In the genomic region with DNA sequence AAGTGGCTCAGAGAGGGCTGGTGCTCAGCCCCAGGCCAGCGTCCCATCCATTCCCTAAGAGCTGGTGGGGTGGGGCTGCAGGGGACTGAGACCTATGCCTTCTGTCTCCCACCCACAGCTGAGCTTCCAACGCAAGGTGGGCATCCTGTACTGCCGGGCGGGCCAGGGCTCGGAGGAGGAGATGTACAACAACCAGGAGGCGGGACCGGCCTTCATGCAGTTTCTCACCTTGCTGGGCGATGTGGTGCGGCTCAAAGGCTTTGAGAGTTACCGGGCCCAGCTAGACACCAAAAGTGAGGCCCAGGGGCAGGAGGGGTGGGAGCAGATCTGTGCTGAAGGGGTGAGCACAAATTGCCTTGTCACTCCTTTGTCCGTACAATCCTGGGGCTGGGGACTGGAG, we compare ENCODE assay signal across 20 cellular contexts. TPM values are rescaled to one million over a fixed set of nuclear protein-coding genes. Genes with fewer than 3 reads are reported as not detected.
DNase-seq lines count a peak whose midpoint lies in the region; ATAC-seq, FAIRE-seq and TF ChIP-seq lines count a peak whose summit lies in the region.
"Had no signal": no experiment of that assay in that cellular context is flagged by ENCODE, and none has a peak within 500 bp of the region (broad histone marks: within the 10 kb centered on the region; RNA-seq: fewer than 3 reads in every experiment).

No MANE protein-coding gene starts in this region.

- no peaks in the 10 kb centered on the region for H3K9me3 Mint-ChIP-seq in natural killer cell
- H3K9me3 Mint-ChIP-seq in natural killer cell treated with Interleukin-12 subunit alpha and Interleukin-12 subunit beta and Interleukin-15 and Interleukin-18, amount 100 ng/mL, for 72 hours: no peaks in the 10 kb centered on the region
- H3K9me3 Mint-ChIP-seq in central memory CD8-positive, alpha-beta T cell: no peaks in the 10 kb centered on the region
- peaks cover 0 to 2% (median 0%) of the 10 kb centered on the region in 11 donors for H3K9me3 Mint-ChIP-seq in naive thymus-derived CD4-positive, alpha-beta T cell
- H3K9me3 Mint-ChIP-seq: CD14-positive monocyte had no signal

- H3K4me3 ChIP-seq in naive thymus-derived CD4-positive, alpha-beta T cell (ENCODE audit: low read length): no peak overlapping the region
- H3K4me3 ChIP-seq in HepG2 (replicated peaks in 1 of 3; ENCODE audit: insufficient read depth in 1 of 3, low read depth in 2 of 3, low read length in 3 of 3): no peak overlapping the region
- H3K4me3 ChIP-seq: A549, HAP-1, SJCRH30 had no signal

- H3K36me3 Mint-ChIP-seq in natural killer cell: no peaks in the 10 kb centered on the region
- no peaks in the 10 kb centered on the region for H3K36me3 Mint-ChIP-seq in natural killer cell treated with Interleukin-12 subunit alpha and Interleukin-12 subunit beta and Interleukin-15 and Interleukin-18, amount 100 ng/mL, for 72 hours
- H3K36me3 Mint-ChIP-seq in central memory CD8-positive, alpha-beta T cell (ENCODE audit: insufficient read depth): peaks cover 77% of the 10 kb centered on the region
- H3K36me3 Mint-ChIP-seq in naive thymus-derived CD4-positive, alpha-beta T cell: peaks cover 0 to 31% (median 10%) of the 10 kb centered on the region in 5 donors

- WGBS in HepG2 (ENCODE audit: low lambda C conversion rate): 98% methylated on average over 10 of the region's 11 CpGs

- peaks cover 35 to 42% of the 10 kb centered on the region in 2 donors for H3K4me1 ChIP-seq in naive thymus-derived CD4-positive, alpha-beta T cell (ENCODE audit: control insufficient read depth in 2 of 2, insufficient read depth in 2 of 2, low read length in 2 of 2)
- H3K4me1 ChIP-seq in HepG2 (ENCODE audit: insufficient read depth, low read length): peaks cover 19% of the 10 kb centered on the region
- H3K4me1 ChIP-seq: HAP-1, SJCRH30 had no signal

- no peak for TF ChIP-seq POLR2A in HepG2 (IDR thresholded peaks at IDR 0.05; ENCODE audit: insufficient read depth in 1 of 2, low read depth in 2 of 2, low read length in 2 of 2)

- TF ChIP-seq EP300 in HepG2 (IDR thresholded peaks at IDR 0.05; ENCODE audit: low read depth in 2 of 2, low read length in 2 of 2) (no peak), HepG2 (CRISPR knock-in tag; IDR thresholded peaks at IDR 0.05; ENCODE audit: borderline replicate concordance) (no peak)

- no peaks in the 10 kb centered on the region for H3K27me3 Mint-ChIP-seq in natural killer cell (ENCODE audit: low read depth in 2 of 2)
- no peaks in the 10 kb centered on the region for H3K27me3 Mint-ChIP-seq in natural killer cell treated with Interleukin-12 subunit alpha and Interleukin-12 subunit beta and Interleukin-15 and Interleukin-18, amount 100 ng/mL, for 72 hours
- no peaks in the 10 kb centered on the region for H3K27me3 Mint-ChIP-seq in central memory CD8-positive, alpha-beta T cell
- H3K27me3 Mint-ChIP-seq in naive thymus-derived CD4-positive, alpha-beta T cell: no peaks in the 10 kb centered on the region

- peak overlapping the region; percentile 76 to 79 for H3K27ac Mint-ChIP-seq in natural killer cell
- no peak overlapping the region for H3K27ac Mint-ChIP-seq in natural killer cell treated with Interleukin-12 subunit alpha and Interleukin-12 subunit beta and Interleukin-15 and Interleukin-18, amount 100 ng/mL, for 72 hours
- peak overlapping the region; percentile 85 for H3K27ac Mint-ChIP-seq in central memory CD8-positive, alpha-beta T cell (ENCODE audit: low read depth)
- H3K27ac Mint-ChIP-seq in naive thymus-derived CD4-positive, alpha-beta T cell: peak overlapping the region in 4 of 9 donors; percentile 44 to 88 (median 72)

- intact Hi-C loops in natural killer cell (cut with micrococcal nuclease) (no loop called here), HepG2 (cut with micrococcal nuclease; ENCODE audit: unreplicated experiment) (no loop called here)
- intact Hi-C loops in naive thymus-derived CD4-positive, alpha-beta T cell (cut with micrococcal nuclease): no loop called here

- DNase-seq in natural killer cell (no peak), germinal center (ENCODE audit: low spot score) (no peak), GDM1 (lab: John Stamatoyannopoulos, UW) (no peak), HepG2 (ENCODE audit: low spot score) (no peak)
- DNase-seq in natural killer cell treated with Interleukin-12 subunit alpha and Interleukin-12 subunit beta and Interleukin-15 and Interleukin-18, amount 100 ng/mL, for 72 hours (ENCODE audit: low spot score): no peak
- DNase-seq in central memory CD8-positive, alpha-beta T cell (ENCODE audit: low spot score in 2 of 2): no peak
- DNase-seq in naive thymus-derived CD4-positive, alpha-beta T cell: no peak
- DNase-seq: COR-L47, DMS153, NCI-H1436 treated with DMSO at 0.1 percent for 48 hours, NCI-H2029 treated with DMSO at 0.1 percent for 48 hours, NCI-H2171 treated with DMSO at 0.1 percent for 48 hours, NCI-H748 treated with DMSO at 0.1 percent for 48 hours, RPMI8226, SJCRH30 had no signal

- FAIRE-seq in HepG2 (lab: Jason Lieb, UNC): no peak
- FAIRE-seq: A549 had no signal

- H3K4me3 Mint-ChIP-seq in natural killer cell: no peak overlapping the region
- H3K4me3 Mint-ChIP-seq in natural killer cell treated with Interleukin-12 subunit alpha and Interleukin-12 subunit beta and Interleukin-15 and Interleukin-18, amount 100 ng/mL, for 72 hours: no peak overlapping the region
- H3K4me3 Mint-ChIP-seq in central memory CD8-positive, alpha-beta T cell: no peak overlapping the region
- H3K4me3 Mint-ChIP-seq in naive thymus-derived CD4-positive, alpha-beta T cell: no peak overlapping the region
- H3K4me3 Mint-ChIP-seq: CD14-positive monocyte had no signal

- CTCF ChIA-PET in naive thymus-derived CD4-positive, alpha-beta T cell (lab: Charles Lee): no interaction called here
- CTCF ChIA-PET in HepG2 (lab: Yijun Ruan, JAX; ENCODE audit: low intra/inter-chr PET ratio, low total read pairs): no interaction called here

- H3K79me2 ChIP-seq in HepG2 (ENCODE audit: insufficient read depth, low read length): no peaks in the 10 kb centered on the region

- peaks cover 27 to 82% (median 38%) of the 10 kb centered on the region in 3 experiments for H3K36me3 ChIP-seq in naive thymus-derived CD4-positive, alpha-beta T cell (ENCODE audit: control insufficient read depth in 2 of 3, insufficient read depth in 3 of 3, low read length in 3 of 3)
- H3K36me3 ChIP-seq in HepG2 (replicated peaks in 1 of 2; ENCODE audit: control insufficient read depth in 1 of 2, insufficient read depth in 2 of 2, low read length in 2 of 2): no peaks in the 10 kb centered on the region
- H3K36me3 ChIP-seq: HAP-1, SJCRH30 had no signal

- BruUV-seq in HepG2 (replicated peaks; lab: Mats Ljungman, UMichigan): no TSS peak

- no peak overlapping the region for H3K4me2 ChIP-seq in HepG2 (ENCODE audit: low read depth, low read length)
- H3K4me2 ChIP-seq: A549 had no signal

- no peak overlapping the region for H3K9ac ChIP-seq in HepG2 (ENCODE audit: insufficient read depth, low read depth, low read length)
- H3K9ac ChIP-seq: KMS-11 had no signal

- no peak for ATAC-seq in natural killer cell
- ATAC-seq in natural killer cell treated with Interleukin-12 subunit alpha and Interleukin-12 subunit beta and Interleukin-15 and Interleukin-18, amount 100 ng/mL, for 72 hours: no peak
- no peak for ATAC-seq in central memory CD8-positive, alpha-beta T cell (replicated peaks; ENCODE audit: extremely low read depth, poor library complexity, severe bottlenecking)
- ATAC-seq in naive thymus-derived CD4-positive, alpha-beta T cell: no peak
- ATAC-seq in HepG2: no peak

- H3K9me3 ChIP-seq in naive thymus-derived CD4-positive, alpha-beta T cell (ENCODE audit: control insufficient read depth in 2 of 3, low read length in 3 of 3): no peaks in the 10 kb centered on the region
- no peaks in the 10 kb centered on the region for H3K9me3 ChIP-seq in HepG2 (ENCODE audit: low read length)
- H3K9me3 ChIP-seq: A549, HAP-1, SJCRH30 had no signal

- H3K4me1 Mint-ChIP-seq in natural killer cell: peaks cover 28 to 46% of the 10 kb centered on the region in 2 donors
- peaks cover 28 to 30% of the 10 kb centered on the region in 2 donors for H3K4me1 Mint-ChIP-seq in natural killer cell treated with Interleukin-12 subunit alpha and Interleukin-12 subunit beta and Interleukin-15 and Interleukin-18, amount 100 ng/mL, for 72 hours (ENCODE audit: low read depth in 2 of 2)
- H3K4me1 Mint-ChIP-seq in central memory CD8-positive, alpha-beta T cell: peaks cover 38% of the 10 kb centered on the region
- H3K4me1 Mint-ChIP-seq in naive thymus-derived CD4-positive, alpha-beta T cell: peaks cover 11 to 38% (median 33%) of the 10 kb centered on the region in 7 donors

- H3K27ac ChIP-seq in naive thymus-derived CD4-positive, alpha-beta T cell (ENCODE audit: low read depth, low read length): peak overlapping the region; percentile 52
- no peak overlapping the region for H3K27ac ChIP-seq in HepG2 (ENCODE audit: extremely low read length, insufficient read depth, low read length)
- H3K27ac ChIP-seq: A549, KMS-11, SJCRH30 had no signal

- H2AFZ ChIP-seq in HepG2 (ENCODE audit: low read length): no peak overlapping the region

- TF ChIP-seq CTCF in natural killer cell (IDR thresholded peaks at IDR 0.05): no peak
- TF ChIP-seq CTCF in HepG2 (CRISPR knock-in tag; IDR thresholded peaks at IDR 0.05): no peak

- POLR2A ChIA-PET in naive thymus-derived CD4-positive, alpha-beta T cell (lab: Charles Lee): interaction anchor here (0.7 to 10.4 kb wide), 3 partner anchors 9 to 11 kb away, joined by 4 to 227 read pairs (median 7); no protein-coding TSS in a partner anchor
- POLR2A ChIA-PET in HepG2 (lab: Yijun Ruan, JAX): interaction anchor here (1.2 to 1.7 kb wide), 2 partner anchors 18 to 28 kb away, joined by 3 to 11 read pairs; a partner anchor contains a TSS

- H4K20me1 ChIP-seq in HepG2 (ENCODE audit: insufficient read depth, low read length): no peaks in the 10 kb centered on the region

- no peaks in the 10 kb centered on the region for H3K27me3 ChIP-seq in naive thymus-derived CD4-positive, alpha-beta T cell (ENCODE audit: control insufficient read depth in 2 of 2, insufficient read depth in 2 of 2, low read length in 2 of 2)
- no peaks in the 10 kb centered on the region for H3K27me3 ChIP-seq in HepG2 (ENCODE audit: control insufficient read depth in 1 of 2, insufficient read depth in 2 of 2, low read length in 2 of 2)
- H3K27me3 ChIP-seq: SJCRH30 had no signal

- no peak for TF ChIP-seq RAD21 in HepG2 (CRISPR knock-in tag; IDR thresholded peaks at IDR 0.05)

- in situ Hi-C loops in HepG2 (cut with HindIII; ENCODE audit: extremely low pct_ligation_motif_present, low pct_unique_long_range_greater_than_20kb): no loop called here

RNA-seq across cellular contexts. Expression of a gene that starts 6.9 kb away (rescaled TPM):
- total RNA-seq in natural killer cell (100 to 1,000 TPM; 520 to 776 (median 743) TPM), HepG2 (2016; rRNA removed; fragmentation: Illumina TruSeq; extraction: Trizol) (5.4 and 5.8 TPM in 2 replicates)
- 100 to 1,000 TPM; 139 to 140 TPM for total RNA-seq in natural killer cell treated with Interleukin-12 subunit alpha and Interleukin-12 subunit beta and Interleukin-15 and Interleukin-18, amount 100 ng/mL, for 72 hours
- total RNA-seq in naive thymus-derived CD4-positive, alpha-beta T cell: 100 to 1,000 TPM; 145 to 249 (median 198) TPM
- 100 to 1,000 TPM in 1 of 2 donors, 10 to 100 TPM in 1; 90.3 to 184 TPM for polyA plus RNA-seq in naive thymus-derived CD4-positive, alpha-beta T cell
- total RNA-seq in HepG2 (2016; cell fraction: cytosol; rRNA removed; fragmentation: Illumina TruSeq; extraction: Trizol; ENCODE audit: low read depth): 2.4 and 2.5 TPM in 2 replicates
- 5.0 and 7.9 TPM in 2 replicates for total RNA-seq in HepG2 (2016; cell fraction: insoluble cytoplasmic fraction; rRNA removed; fragmentation: Illumina TruSeq; extraction: Trizol)
- total RNA-seq in HepG2 (2016; cell fraction: membrane; rRNA removed; fragmentation: Illumina TruSeq; extraction: Trizol): 5.1 and 6.5 TPM in 2 replicates
- 4.5 and 6.8 TPM in 2 replicates for total RNA-seq in HepG2 (2016; cell fraction: nucleus; rRNA removed; fragmentation: Illumina TruSeq; extraction: Trizol)
- 7.7 and 9.1 TPM in 2 replicates for polyA plus RNA-seq in HepG2 (2011; rRNA removed)
- 4.1 and 8.2 TPM in 2 replicates for polyA plus RNA-seq in HepG2 (2011; cell fraction: cytosol; rRNA removed)
- polyA plus RNA-seq in HepG2 (2011; cell fraction: nucleus; rRNA removed): 29.6 and 37.0 TPM in 2 replicates
- 4.6 and 5.8 TPM in 2 replicates for polyA plus RNA-seq in HepG2 (2012)
- polyA plus RNA-seq in HepG2 (2016; cell fraction: cytosol; fragmentation: Illumina TruSeq; extraction: Trizol; ENCODE audit: low read depth): 2.6 and 2.8 TPM in 2 replicates
- polyA plus RNA-seq in HepG2 (2016; cell fraction: insoluble cytoplasmic fraction; fragmentation: Illumina TruSeq; extraction: Trizol; ENCODE audit: low read depth): 4.1 and 5.0 TPM in 2 replicates
- 4.4 and 5.1 TPM in 2 replicates for polyA plus RNA-seq in HepG2 (2016; cell fraction: membrane; fragmentation: Illumina TruSeq; extraction: Trizol; ENCODE audit: low read depth)
- polyA plus RNA-seq in HepG2 (2016; cell fraction: nucleus; fragmentation: Illumina TruSeq; extraction: Trizol; ENCODE audit: insufficient read depth, low read depth): 10.2 and 11.1 TPM in 2 replicates
- 33.6 and 36.0 TPM in 2 replicates for polyA minus RNA-seq in HepG2 (2011; rRNA and poly(A)+ RNA removed; ENCODE audit: low replicate concordance)
- polyA minus RNA-seq in HepG2 (2011; cell fraction: cytosol; rRNA and poly(A)+ RNA removed): 9.0 and 11.6 TPM in 2 replicates
- polyA minus RNA-seq in HepG2 (2011; cell fraction: nucleus; rRNA and poly(A)+ RNA removed): 6.8 and 10.8 TPM in 2 replicates

RNA-seq across cellular contexts. Expression of a gene that starts 17.9 kb away (rescaled TPM):
- total RNA-seq in natural killer cell: 100 to 1,000 TPM; 319 to 380 (median 338) TPM
- 10 to 100 TPM; 85.2 to 96.4 TPM for total RNA-seq in natural killer cell treated with Interleukin-12 subunit alpha and Interleukin-12 subunit beta and Interleukin-15 and Interleukin-18, amount 100 ng/mL, for 72 hours
- total RNA-seq in naive thymus-derived CD4-positive, alpha-beta T cell: 100 to 1,000 TPM; 106 to 303 (median 165) TPM
- 10 to 100 TPM; 54.6 to 73.0 TPM for polyA plus RNA-seq in naive thymus-derived CD4-positive, alpha-beta T cell
- 18.7 and 21.4 TPM in 2 replicates for total RNA-seq in HepG2 (2016; rRNA removed; fragmentation: Illumina TruSeq; extraction: Trizol)
- total RNA-seq in HepG2 (2016; cell fraction: cytosol; rRNA removed; fragmentation: Illumina TruSeq; extraction: Trizol; ENCODE audit: low read depth): 13.2 and 15.2 TPM in 2 replicates
- total RNA-seq in HepG2 (2016; cell fraction: insoluble cytoplasmic fraction; rRNA removed; fragmentation: Illumina TruSeq; extraction: Trizol): 18.1 and 22.6 TPM in 2 replicates
- total RNA-seq in HepG2 (2016; cell fraction: membrane; rRNA removed; fragmentation: Illumina TruSeq; extraction: Trizol): 29.5 and 31.1 TPM in 2 replicates
- 22.2 and 24.4 TPM in 2 replicates for total RNA-seq in HepG2 (2016; cell fraction: nucleus; rRNA removed; fragmentation: Illumina TruSeq; extraction: Trizol)
- 40.5 and 51.0 TPM in 2 replicates for polyA plus RNA-seq in HepG2 (2011; rRNA removed)
- polyA plus RNA-seq in HepG2 (2011; cell fraction: cytosol; rRNA removed): 17.1 and 18.5 TPM in 2 replicates
- 130 and 135 TPM in 2 replicates for polyA plus RNA-seq in HepG2 (2011; cell fraction: nucleus; rRNA removed)
- 35.3 and 47.6 TPM in 2 replicates for polyA plus RNA-seq in HepG2 (2012)
- polyA plus RNA-seq in HepG2 (2016; cell fraction: cytosol; fragmentation: Illumina TruSeq; extraction: Trizol; ENCODE audit: low read depth): 18.5 and 18.9 TPM in 2 replicates
- polyA plus RNA-seq in HepG2 (2016; cell fraction: insoluble cytoplasmic fraction; fragmentation: Illumina TruSeq; extraction: Trizol; ENCODE audit: low read depth): 29.6 and 39.8 TPM in 2 replicates
- polyA plus RNA-seq in HepG2 (2016; cell fraction: membrane; fragmentation: Illumina TruSeq; extraction: Trizol; ENCODE audit: low read depth): 31.6 and 34.3 TPM in 2 replicates
- polyA plus RNA-seq in HepG2 (2016; cell fraction: nucleus; fragmentation: Illumina TruSeq; extraction: Trizol; ENCODE audit: insufficient read depth, low read depth): 67.4 and 71.3 TPM in 2 replicates
- polyA minus RNA-seq in HepG2 (2011; rRNA and poly(A)+ RNA removed; ENCODE audit: low replicate concordance): 44.8 and 56.8 TPM in 2 replicates
- 19.2 and 21.1 TPM in 2 replicates for polyA minus RNA-seq in HepG2 (2011; cell fraction: cytosol; rRNA and poly(A)+ RNA removed)
- polyA minus RNA-seq in HepG2 (2011; cell fraction: nucleus; rRNA and poly(A)+ RNA removed): 31.7 and 34.9 TPM in 2 replicates

RNA-seq across cellular contexts. Expression of a gene that starts 29.3 kb away (rescaled TPM):
- total RNA-seq in natural killer cell (100 to 1,000 TPM; 101 to 105 (median 102) TPM), HepG2 (2016; rRNA removed; fragmentation: Illumina TruSeq; extraction: Trizol) (14.5 and 23.0 TPM in 2 replicates)
- 10 to 100 TPM; 65.1 to 96.9 TPM for total RNA-seq in natural killer cell treated with Interleukin-12 subunit alpha and Interleukin-12 subunit beta and Interleukin-15 and Interleukin-18, amount 100 ng/mL, for 72 hours
- total RNA-seq in naive thymus-derived CD4-positive, alpha-beta T cell: 10 to 100 TPM; 50.4 to 64.9 (median 56.6) TPM
- 1 to 10 TPM; 2.2 to 7.9 TPM for polyA plus RNA-seq in naive thymus-derived CD4-positive, alpha-beta T cell
- 8.5 and 8.7 TPM in 2 replicates for total RNA-seq in HepG2 (2016; cell fraction: cytosol; rRNA removed; fragmentation: Illumina TruSeq; extraction: Trizol; ENCODE audit: low read depth)
- total RNA-seq in HepG2 (2016; cell fraction: insoluble cytoplasmic fraction; rRNA removed; fragmentation: Illumina TruSeq; extraction: Trizol): 12.2 and 22.7 TPM in 2 replicates
- 9.3 and 9.7 TPM in 2 replicates for total RNA-seq in HepG2 (2016; cell fraction: membrane; rRNA removed; fragmentation: Illumina TruSeq; extraction: Trizol)
- 26.0 and 33.8 TPM in 2 replicates for total RNA-seq in HepG2 (2016; cell fraction: nucleus; rRNA removed; fragmentation: Illumina TruSeq; extraction: Trizol)
- 16.2 and 23.1 TPM in 2 replicates for polyA plus RNA-seq in HepG2 (2011; rRNA removed)
- 12.7 and 17.1 TPM in 2 replicates for polyA plus RNA-seq in HepG2 (2011; cell fraction: cytosol; rRNA removed)
- 99.5 and 123 TPM in 2 replicates for polyA plus RNA-seq in HepG2 (2011; cell fraction: nucleus; rRNA removed)
- polyA plus RNA-seq in HepG2 (2012): 14.4 and 24.5 TPM in 2 replicates
- 4.3 and 4.9 TPM in 2 replicates for polyA plus RNA-seq in HepG2 (2016; cell fraction: cytosol; fragmentation: Illumina TruSeq; extraction: Trizol; ENCODE audit: low read depth)
- 14.3 and 21.7 TPM in 2 replicates for polyA plus RNA-seq in HepG2 (2016; cell fraction: insoluble cytoplasmic fraction; fragmentation: Illumina TruSeq; extraction: Trizol; ENCODE audit: low read depth)
- polyA plus RNA-seq in HepG2 (2016; cell fraction: membrane; fragmentation: Illumina TruSeq; extraction: Trizol; ENCODE audit: low read depth): 5.8 and 6.9 TPM in 2 replicates
- polyA plus RNA-seq in HepG2 (2016; cell fraction: nucleus; fragmentation: Illumina TruSeq; extraction: Trizol; ENCODE audit: insufficient read depth, low read depth): 68.2 and 73.5 TPM in 2 replicates
- 35.6 and 67.6 TPM in 2 replicates for polyA minus RNA-seq in HepG2 (2011; rRNA and poly(A)+ RNA removed; ENCODE audit: low replicate concordance)
- polyA minus RNA-seq in HepG2 (2011; cell fraction: cytosol; rRNA and poly(A)+ RNA removed): 23.3 and 27.8 TPM in 2 replicates
- 32.3 and 32.8 TPM in 2 replicates for polyA minus RNA-seq in HepG2 (2011; cell fraction: nucleus; rRNA and poly(A)+ RNA removed)

RNA-seq across cellular contexts. Expression of a gene that starts 30.8 kb away (rescaled TPM):
- total RNA-seq in natural killer cell (10 to 100 TPM; 85.3 to 94.5 (median 94.0) TPM), HepG2 (2016; rRNA removed; fragmentation: Illumina TruSeq; extraction: Trizol) (35.6 and 51.5 TPM in 2 replicates)
- total RNA-seq in natural killer cell treated with Interleukin-12 subunit alpha and Interleukin-12 subunit beta and Interleukin-15 and Interleukin-18, amount 100 ng/mL, for 72 hours: 10 to 100 TPM; 81.1 to 83.3 TPM
- total RNA-seq in naive thymus-derived CD4-positive, alpha-beta T cell: 10 to 100 TPM; 63.3 to 91.1 (median 88.2) TPM
- polyA plus RNA-seq in naive thymus-derived CD4-positive, alpha-beta T cell: 10 to 100 TPM; 12.1 to 21.6 TPM
- 9.8 and 11.0 TPM in 2 replicates for total RNA-seq in HepG2 (2016; cell fraction: cytosol; rRNA removed; fragmentation: Illumina TruSeq; extraction: Trizol; ENCODE audit: low read depth)
- 28.4 and 51.3 TPM in 2 replicates for total RNA-seq in HepG2 (2016; cell fraction: insoluble cytoplasmic fraction; rRNA removed; fragmentation: Illumina TruSeq; extraction: Trizol)
- total RNA-seq in HepG2 (2016; cell fraction: membrane; rRNA removed; fragmentation: Illumina TruSeq; extraction: Trizol): 23.9 and 24.4 TPM in 2 replicates
- total RNA-seq in HepG2 (2016; cell fraction: nucleus; rRNA removed; fragmentation: Illumina TruSeq; extraction: Trizol): 38.3 and 44.6 TPM in 2 replicates
- polyA plus RNA-seq in HepG2 (2011; rRNA removed): 35.9 and 54.6 TPM in 2 replicates
- polyA plus RNA-seq in HepG2 (2011; cell fraction: cytosol; rRNA removed): 29.9 and 43.3 TPM in 2 replicates
- 105 and 109 TPM in 2 replicates for polyA plus RNA-seq in HepG2 (2011; cell fraction: nucleus; rRNA removed)
- 41.6 and 47.6 TPM in 2 replicates for polyA plus RNA-seq in HepG2 (2012)
- polyA plus RNA-seq in HepG2 (2016; cell fraction: cytosol; fragmentation: Illumina TruSeq; extraction: Trizol; ENCODE audit: low read depth): 10.0 and 10.8 TPM in 2 replicates
- polyA plus RNA-seq in HepG2 (2016; cell fraction: insoluble cytoplasmic fraction; fragmentation: Illumina TruSeq; extraction: Trizol; ENCODE audit: low read depth): 43.2 and 55.5 TPM in 2 replicates
- 24.5 and 29.1 TPM in 2 replicates for polyA plus RNA-seq in HepG2 (2016; cell fraction: membrane; fragmentation: Illumina TruSeq; extraction: Trizol; ENCODE audit: low read depth)
- polyA plus RNA-seq in HepG2 (2016; cell fraction: nucleus; fragmentation: Illumina TruSeq; extraction: Trizol; ENCODE audit: insufficient read depth, low read depth): 98.1 and 107 TPM in 2 replicates
- 59.8 and 117 TPM in 2 replicates for polyA minus RNA-seq in HepG2 (2011; rRNA and poly(A)+ RNA removed; ENCODE audit: low replicate concordance)
- 35.9 and 41.2 TPM in 2 replicates for polyA minus RNA-seq in HepG2 (2011; cell fraction: cytosol; rRNA and poly(A)+ RNA removed)
- polyA minus RNA-seq in HepG2 (2011; cell fraction: nucleus; rRNA and poly(A)+ RNA removed): 61.7 and 76.1 TPM in 2 replicates

RNA-seq across cellular contexts. Expression of a gene that starts 49.2 kb away (rescaled TPM):
- total RNA-seq in natural killer cell: 10 to 100 TPM in 1 of 3 donors, 1 to 10 TPM in 2; 6.3 to 11.2 (median 7.1) TPM
- 1 to 10 TPM; 2.3 to 2.8 TPM for total RNA-seq in natural killer cell treated with Interleukin-12 subunit alpha and Interleukin-12 subunit beta and Interleukin-15 and Interleukin-18, amount 100 ng/mL, for 72 hours
- 1 to 10 TPM; 2.1 to 9.2 (median 4.8) TPM for total RNA-seq in naive thymus-derived CD4-positive, alpha-beta T cell
- polyA plus RNA-seq in naive thymus-derived CD4-positive, alpha-beta T cell: under 1 TPM in 1 of 2 donors, not detected in 1; 0.25 TPM
- total RNA-seq in HepG2 (2016; rRNA removed; fragmentation: Illumina TruSeq; extraction: Trizol): not detected in 2 replicates
- not detected in 2 replicates for total RNA-seq in HepG2 (2016; cell fraction: cytosol; rRNA removed; fragmentation: Illumina TruSeq; extraction: Trizol; ENCODE audit: low read depth)
- not detected in 2 replicates for total RNA-seq in HepG2 (2016; cell fraction: insoluble cytoplasmic fraction; rRNA removed; fragmentation: Illumina TruSeq; extraction: Trizol)
- total RNA-seq in HepG2 (2016; cell fraction: membrane; rRNA removed; fragmentation: Illumina TruSeq; extraction: Trizol): not detected in 2 replicates
- total RNA-seq in HepG2 (2016; cell fraction: nucleus; rRNA removed; fragmentation: Illumina TruSeq; extraction: Trizol): 1.2 TPM in 1 of 2 replicates, not detected in the other
- polyA plus RNA-seq in HepG2 (2011; rRNA removed): 0.11 and 0.14 TPM in 2 replicates
- 0.04 TPM in 1 of 2 replicates, not detected in the other for polyA plus RNA-seq in HepG2 (2011; cell fraction: cytosol; rRNA removed)
- polyA plus RNA-seq in HepG2 (2011; cell fraction: nucleus; rRNA removed): 0.69 and 0.97 TPM in 2 replicates
- 0.28 TPM in 1 of 2 replicates, not detected in the other for polyA plus RNA-seq in HepG2 (2012)
- polyA plus RNA-seq in HepG2 (2016; cell fraction: cytosol; fragmentation: Illumina TruSeq; extraction: Trizol; ENCODE audit: low read depth): not detected in 2 replicates
- polyA plus RNA-seq in HepG2 (2016; cell fraction: insoluble cytoplasmic fraction; fragmentation: Illumina TruSeq; extraction: Trizol; ENCODE audit: low read depth): not detected in 2 replicates
- not detected in 2 replicates for polyA plus RNA-seq in HepG2 (2016; cell fraction: membrane; fragmentation: Illumina TruSeq; extraction: Trizol; ENCODE audit: low read depth)
- polyA plus RNA-seq in HepG2 (2016; cell fraction: nucleus; fragmentation: Illumina TruSeq; extraction: Trizol; ENCODE audit: insufficient read depth, low read depth): 0.38 and 0.77 TPM in 2 replicates
- polyA minus RNA-seq in HepG2 (2011; rRNA and poly(A)+ RNA removed; ENCODE audit: low replicate concordance): 0.33 and 0.90 TPM in 2 replicates
- polyA minus RNA-seq in HepG2 (2011; cell fraction: cytosol; rRNA and poly(A)+ RNA removed): not detected in 2 replicates
- 0.75 and 1.2 TPM in 2 replicates for polyA minus RNA-seq in HepG2 (2011; cell fraction: nucleus; rRNA and poly(A)+ RNA removed)
- total RNA-seq: NCI-H460 had no signal
- polyA plus RNA-seq: CD14-positive monocyte had no signal

Comparison
In these comparisons a context has a peak if more than half of its experiments do, and no peak if none do; other contexts are left out.
1. H3K27ac Mint-ChIP-seq: peak in natural killer cell (2 of 2) and central memory CD8-positive, alpha-beta T cell (single experiment); none in natural killer cell treated with Interleukin-12 subunit alpha and Interleukin-12 subunit beta and Interleukin-15 and Interleukin-18, amount 100 ng/mL, for 72 hours (0 of 2).
2. RNA of a gene that starts 6.9 kb away (total RNA-seq): 520 to 776 TPM in natural killer cell, 145 to 249 TPM in naive thymus-derived CD4-positive, alpha-beta T cell and 139 to 140 TPM in natural killer cell treated with Interleukin-12 subunit alpha and Interleukin-12 subunit beta and Interleukin-15 and Interleukin-18, amount 100 ng/mL, for 72 hours; 2.4 to 7.9 TPM in HepG2; every median in the first group is over 10 times any median in the second.